1 cellular context compared by ENCODE assay signal in the genomic region with DNA sequence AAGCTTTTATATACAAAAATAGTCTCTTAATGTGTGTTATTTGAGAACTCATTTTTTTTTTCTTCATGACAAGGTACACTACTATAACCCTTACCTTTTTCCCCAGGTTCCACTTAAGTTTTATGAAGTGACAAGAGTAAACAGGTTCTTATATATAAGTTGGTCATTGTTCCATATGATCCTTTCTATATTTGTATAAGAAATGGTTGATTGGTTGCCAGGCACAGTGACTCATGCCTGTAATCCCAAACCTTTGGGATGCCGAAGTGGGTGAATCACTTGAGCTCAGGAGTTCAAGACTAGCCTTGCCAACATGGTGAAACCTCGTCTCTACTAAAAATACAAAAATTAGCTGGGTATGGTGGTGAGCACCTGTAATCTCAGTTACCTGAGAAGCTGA.
TF ChIP-seq lines count a peak whose summit lies in the region.

No MANE protein-coding gene starts in this region.

TF ChIP-seq in IMR-90, 13 proteins besides CTCF, POLR2A, EP300 and RAD21 (continued from another document):
- TF ChIP-seq MAFK (IDR thresholded peaks at IDR 0.05; ENCODE audit: low read depth, low read length) (no peak), FOS (IDR thresholded peaks at IDR 0.05; ENCODE audit: low read depth, low read length) (peak; percentile 84), MAZ (IDR thresholded peaks at IDR 0.05; ENCODE audit: borderline replicate concordance, low read depth, low read length) (no peak), BHLHE40 (IDR thresholded peaks at IDR 0.05; ENCODE audit: low read depth, low read length) (no peak), SMC3 (IDR thresholded peaks at IDR 0.05; ENCODE audit: low read depth, low read length) (no peak), RCOR1 (IDR thresholded peaks at IDR 0.05; ENCODE audit: insufficient replicate concordance, low read length) (no peak)
- TF ChIP-seq, protein P1, sequence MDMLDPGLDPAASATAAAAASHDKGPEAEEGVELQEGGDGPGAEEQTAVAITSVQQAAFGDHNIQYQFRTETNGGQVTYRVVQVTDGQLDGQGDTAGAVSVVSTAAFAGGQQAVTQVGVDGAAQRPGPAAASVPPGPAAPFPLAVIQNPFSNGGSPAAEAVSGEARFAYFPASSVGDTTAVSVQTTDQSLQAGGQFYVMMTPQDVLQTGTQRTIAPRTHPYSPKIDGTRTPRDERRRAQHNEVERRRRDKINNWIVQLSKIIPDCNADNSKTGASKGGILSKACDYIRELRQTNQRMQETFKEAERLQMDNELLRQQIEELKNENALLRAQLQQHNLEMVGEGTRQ (IDR thresholded peaks at IDR 0.05; ENCODE audit: low read depth, low read length): no peak
- TF ChIP-seq, protein P2, sequence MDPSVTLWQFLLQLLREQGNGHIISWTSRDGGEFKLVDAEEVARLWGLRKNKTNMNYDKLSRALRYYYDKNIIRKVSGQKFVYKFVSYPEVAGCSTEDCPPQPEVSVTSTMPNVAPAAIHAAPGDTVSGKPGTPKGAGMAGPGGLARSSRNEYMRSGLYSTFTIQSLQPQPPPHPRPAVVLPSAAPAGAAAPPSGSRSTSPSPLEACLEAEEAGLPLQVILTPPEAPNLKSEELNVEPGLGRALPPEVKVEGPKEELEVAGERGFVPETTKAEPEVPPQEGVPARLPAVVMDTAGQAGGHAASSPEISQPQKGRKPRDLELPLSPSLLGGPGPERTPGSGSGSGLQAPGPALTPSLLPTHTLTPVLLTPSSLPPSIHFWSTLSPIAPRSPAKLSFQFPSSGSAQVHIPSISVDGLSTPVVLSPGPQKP (IDR thresholded peaks at IDR 0.05; ENCODE audit: borderline replicate concordance, low read depth, low read length): no peak
